Comparison of ENCODE assay signal across 12 cellular contexts in the genomic region with DNA sequence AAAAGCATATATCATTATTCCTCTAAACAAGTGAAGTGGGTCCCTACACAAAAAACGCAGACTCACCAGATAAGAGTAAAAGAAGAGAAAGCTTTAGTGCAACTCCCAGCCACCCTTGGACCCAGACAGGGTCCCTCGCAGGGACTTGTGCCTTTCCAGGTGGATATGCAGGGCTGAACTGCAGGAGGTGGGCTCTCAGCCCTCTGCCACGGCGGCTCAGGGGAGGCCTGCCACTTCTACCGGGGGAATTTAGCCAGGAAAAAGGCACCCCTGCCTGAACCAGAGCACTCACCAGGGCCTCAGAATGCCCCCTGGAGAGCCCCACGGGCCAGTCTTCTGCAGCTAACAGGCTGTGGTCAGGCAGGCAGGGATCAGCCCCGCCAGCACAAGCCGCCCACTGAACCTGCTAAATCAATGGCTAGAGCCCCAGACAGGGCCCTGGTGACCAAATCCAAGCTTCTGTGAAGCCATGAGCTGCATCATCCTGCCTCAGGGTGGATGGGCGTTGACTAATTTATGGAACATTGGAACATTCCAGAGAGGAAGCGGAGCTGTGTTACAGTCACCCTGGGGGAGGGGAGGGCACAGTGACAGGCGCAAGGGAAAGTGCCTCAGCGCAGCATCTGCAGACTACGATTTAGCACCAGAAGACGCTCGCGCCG.
DNase-seq lines count a peak whose midpoint lies in the region; ATAC-seq and TF ChIP-seq lines count a peak whose summit lies in the region.
"Had no signal": no experiment of that assay in that cellular context is flagged by ENCODE, and none has a peak within 500 bp of the region (broad histone marks: within the 10 kb centered on the region; RNA-seq: fewer than 3 reads in every experiment).

No MANE protein-coding gene starts in this region.

- TF ChIP-seq CTCF in fibroblast of lung (conservative IDR thresholded peaks at IDR 0.05 in 1 of 2, IDR thresholded peaks at IDR 0.05 in 1 of 2; ENCODE audit: low read depth in 1 of 2, low read length in 2 of 2) (no peak), CD14-positive monocyte (IDR thresholded peaks at IDR 0.05) (no peak)
- no peak for TF ChIP-seq CTCF in activated CD8-positive, alpha-beta T cell treated with anti-CD3 and anti-CD28 coated beads for 36 hours (IDR thresholded peaks at IDR 0.05)

- DNase-seq in ELF-1 (ENCODE audit: low read depth, low spot score) (peak; percentile 93), NT2/D1 (ENCODE audit: low read depth, low spot score) (peak; percentile 51), fibroblast of lung (ENCODE audit: low read depth in 2 of 2) (peak; percentile 65 to 70), non-pigmented ciliary epithelial cell (ENCODE audit: low read depth) (peak; percentile 43), 8988T (no peak), CD14-positive monocyte (ENCODE audit: low spot score) (no peak)
- DNase-seq in activated CD8-positive, alpha-beta T cell treated with anti-CD3 and anti-CD28 coated beads, Interleukin-2, amount 10 ng/mL, durations not matched to agents 7 days and 5 days = no peak
- DNase-seq in activated CD8-positive, alpha-beta T cell treated with anti-CD3 and anti-CD28 coated beads for 36 hours = no peak
- DNase-seq: activated T-cell treated with anti-CD3 and anti-CD28 coated beads, Interleukin-2, amount 50 U/mL, for 1 hour; GOT3; heart right ventricle had no signal

- peaks cover 17% of the 10 kb centered on the region for H3K36me3 ChIP-seq in NT2/D1 (ENCODE audit: insufficient read depth, insufficient read length, low read length)
- no peaks in the 10 kb centered on the region for H3K36me3 ChIP-seq in fibroblast of lung (ENCODE audit: control insufficient read depth, insufficient read depth, low read length)

- H3K27me3 Mint-ChIP-seq in activated CD8-positive, alpha-beta T cell treated with anti-CD3 and anti-CD28 coated beads, Interleukin-2, amount 10 ng/mL, durations not matched to agents 7 days and 5 days (ENCODE audit: low read depth) = no peaks in the 10 kb centered on the region
- no peaks in the 10 kb centered on the region for H3K27me3 Mint-ChIP-seq in activated CD8-positive, alpha-beta T cell treated with anti-CD3 and anti-CD28 coated beads for 36 hours
- peaks cover 0 to 2% (median 2%) of the 10 kb centered on the region in 3 donors for H3K27me3 Mint-ChIP-seq in CD14-positive monocyte (ENCODE audit: low read depth in 3 of 3)

- no peak overlapping the region for H2AFZ ChIP-seq in fibroblast of lung (ENCODE audit: low read length)

- H3K27ac ChIP-seq in fibroblast of lung (ENCODE audit: insufficient read depth, low read length) = no peak overlapping the region
- H3K27ac ChIP-seq: heart right ventricle, tibial artery had no signal

- H3K27me3 ChIP-seq in NT2/D1 (ENCODE audit: insufficient read depth, insufficient read length) = no peaks in the 10 kb centered on the region
- H3K27me3 ChIP-seq in fibroblast of lung (ENCODE audit: control insufficient read depth, insufficient read depth, low read length) = no peaks in the 10 kb centered on the region
- H3K27me3 ChIP-seq: heart right ventricle, tibial artery had no signal

- H3K9me3 ChIP-seq in NT2/D1 (ENCODE audit: insufficient read depth, low read length) (peaks cover 5% of the 10 kb centered on the region; the same call in 1 of the 2 replicates), fibroblast of lung (ENCODE audit: control insufficient read depth, insufficient read depth, low read depth, low read length) (no peaks in the 10 kb centered on the region)

- CTCF ChIA-PET in activated CD8-positive, alpha-beta T cell treated with anti-CD3 and anti-CD28 coated beads, Interleukin-2, amount 10 ng/mL, durations not matched to agents 7 days and 5 days (lab: Charles Lee) = no interaction called here
- CTCF ChIA-PET in activated CD8-positive, alpha-beta T cell treated with anti-CD3 and anti-CD28 coated beads for 36 hours (lab: Charles Lee) = no interaction called here

- H3K4me2 ChIP-seq in fibroblast of lung (ENCODE audit: extremely low read depth, insufficient read depth, low read length) = no peak overlapping the region

- no peak overlapping the region for H3K27ac Mint-ChIP-seq in activated CD8-positive, alpha-beta T cell treated with anti-CD3 and anti-CD28 coated beads, Interleukin-2, amount 10 ng/mL, durations not matched to agents 7 days and 5 days
- H3K27ac Mint-ChIP-seq in activated CD8-positive, alpha-beta T cell treated with anti-CD3 and anti-CD28 coated beads for 36 hours = no peak overlapping the region
- H3K27ac Mint-ChIP-seq in CD14-positive monocyte = no peak overlapping the region

- H3K36me3 Mint-ChIP-seq in activated CD8-positive, alpha-beta T cell treated with anti-CD3 and anti-CD28 coated beads, Interleukin-2, amount 10 ng/mL, durations not matched to agents 7 days and 5 days (ENCODE audit: low read depth) = peaks cover 18% of the 10 kb centered on the region
- peaks cover 38% of the 10 kb centered on the region for H3K36me3 Mint-ChIP-seq in activated CD8-positive, alpha-beta T cell treated with anti-CD3 and anti-CD28 coated beads for 36 hours (ENCODE audit: low read depth)
- peaks cover 24 to 37% of the 10 kb centered on the region in 2 donors for H3K36me3 Mint-ChIP-seq in CD14-positive monocyte

- no peaks in the 10 kb centered on the region for H4K20me1 ChIP-seq in fibroblast of lung (ENCODE audit: control insufficient read depth, extremely low read depth, insufficient read depth, low read length)

- H3K4me3 ChIP-seq in NT2/D1 (ENCODE audit: insufficient read length, low read depth) (no peak overlapping the region), fibroblast of lung (replicated peaks in 1 of 4; ENCODE audit: control extremely low read depth in 1 of 4, insufficient read depth in 1 of 4, low read depth in 3 of 4, low read length in 4 of 4) (no peak overlapping the region)
- H3K4me3 ChIP-seq: heart right ventricle, tibial artery had no signal

- H3K9ac ChIP-seq in NT2/D1 (ENCODE audit: insufficient read length, low read depth) = peak overlapping the region; percentile 50
- H3K9ac ChIP-seq in fibroblast of lung (ENCODE audit: insufficient read depth, low read length) = no peak overlapping the region

- no peaks in the 10 kb centered on the region for H3K4me1 Mint-ChIP-seq in activated CD8-positive, alpha-beta T cell treated with anti-CD3 and anti-CD28 coated beads, Interleukin-2, amount 10 ng/mL, durations not matched to agents 7 days and 5 days (ENCODE audit: low read depth)
- H3K4me1 Mint-ChIP-seq in activated CD8-positive, alpha-beta T cell treated with anti-CD3 and anti-CD28 coated beads for 36 hours (ENCODE audit: low read depth) = no peaks in the 10 kb centered on the region
- H3K4me1 Mint-ChIP-seq in CD14-positive monocyte = no peaks in the 10 kb centered on the region

- intact Hi-C loops in activated CD8-positive, alpha-beta T cell treated with anti-CD3 and anti-CD28 coated beads for 36 hours (cut with micrococcal nuclease) = no loop called here
- intact Hi-C loops in CD14-positive monocyte (cut with micrococcal nuclease) = no loop called here

- no peak for ATAC-seq in activated CD8-positive, alpha-beta T cell treated with anti-CD3 and anti-CD28 coated beads, Interleukin-2, amount 10 ng/mL, durations not matched to agents 7 days and 5 days
- ATAC-seq in activated CD8-positive, alpha-beta T cell treated with anti-CD3 and anti-CD28 coated beads for 36 hours = no peak
- ATAC-seq: heart right ventricle had no signal

- no peak overlapping the region for H3K4me3 Mint-ChIP-seq in activated CD8-positive, alpha-beta T cell treated with anti-CD3 and anti-CD28 coated beads, Interleukin-2, amount 10 ng/mL, durations not matched to agents 7 days and 5 days
- H3K4me3 Mint-ChIP-seq in activated CD8-positive, alpha-beta T cell treated with anti-CD3 and anti-CD28 coated beads for 36 hours = no peak overlapping the region
- H3K4me3 Mint-ChIP-seq in CD14-positive monocyte = no peak overlapping the region

- peaks cover 7% of the 10 kb centered on the region for H3K4me1 ChIP-seq in NT2/D1 (ENCODE audit: insufficient read depth, insufficient read length)
- peaks cover 3% of the 10 kb centered on the region for H3K4me1 ChIP-seq in fibroblast of lung (ENCODE audit: control insufficient read depth, extremely low read depth, insufficient read depth, low read length)
- H3K4me1 ChIP-seq: heart right ventricle, tibial artery had no signal

- peaks cover 17% of the 10 kb centered on the region for H3K9me3 Mint-ChIP-seq in activated CD8-positive, alpha-beta T cell treated with anti-CD3 and anti-CD28 coated beads, Interleukin-2, amount 10 ng/mL, durations not matched to agents 7 days and 5 days (ENCODE audit: insufficient read depth)
- H3K9me3 Mint-ChIP-seq in activated CD8-positive, alpha-beta T cell treated with anti-CD3 and anti-CD28 coated beads for 36 hours = peaks cover 19% of the 10 kb centered on the region
- H3K9me3 Mint-ChIP-seq in CD14-positive monocyte = peaks cover 12 to 26% (median 19%) of the 10 kb centered on the region in 7 donors

- H3K79me2 ChIP-seq in fibroblast of lung (ENCODE audit: control insufficient read depth, insufficient read depth, low read length) = no peaks in the 10 kb centered on the region

- POLR2A ChIA-PET in activated CD8-positive, alpha-beta T cell treated with anti-CD3 and anti-CD28 coated beads, Interleukin-2, amount 10 ng/mL, durations not matched to agents 7 days and 5 days (lab: Charles Lee) = no interaction called here
- POLR2A ChIA-PET in activated CD8-positive, alpha-beta T cell treated with anti-CD3 and anti-CD28 coated beads for 36 hours (lab: Charles Lee) = no interaction called here

Comparison
In these comparisons a context has a peak if more than half of its experiments do, and no peak if none do; other contexts are left out.
1. DNase-seq: peak in ELF-1 (single experiment), NT2/D1 (single experiment), fibroblast of lung (2 of 2) and non-pigmented ciliary epithelial cell (single experiment); none in activated CD8-positive, alpha-beta T cell treated with anti-CD3 and anti-CD28 coated beads, Interleukin-2, amount 10 ng/mL, durations not matched to agents 7 days and 5 days (single experiment), activated CD8-positive, alpha-beta T cell treated with anti-CD3 and anti-CD28 coated beads for 36 hours (single experiment), 8988T (single experiment) and CD14-positive monocyte (single experiment).